Comparison of ENCODE assay signal across 2 cellular contexts in the genomic region with DNA sequence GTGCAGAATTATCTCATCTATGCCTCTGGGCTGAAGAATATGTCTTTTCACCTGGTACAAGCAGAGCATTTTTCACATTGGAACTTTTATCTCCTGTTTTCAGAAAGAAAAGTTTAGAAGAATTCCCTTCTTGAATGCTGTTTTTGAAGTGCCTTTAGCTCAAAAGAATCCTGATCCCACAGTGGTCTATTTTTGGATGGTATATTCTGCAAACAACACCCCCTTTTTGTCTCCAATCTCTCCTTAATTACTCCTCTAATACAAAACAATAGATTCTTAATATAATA.
TF ChIP-seq lines count a peak whose summit lies in the region.

No MANE protein-coding gene starts in this region.

TF ChIP-seq in HepG2, 621 proteins besides CTCF, POLR2A, EP300 and RAD21:
- no peak for TF ChIP-seq PHF5A (CRISPR knock-in tag; IDR thresholded peaks at IDR 0.05; ENCODE audit: low read depth, unreplicated experiment)
- TF ChIP-seq SCMH1 (CRISPR knock-in tag; IDR thresholded peaks at IDR 0.05; ENCODE audit: borderline replicate concordance): no peak
- no peak for TF ChIP-seq U2AF1 (optimal IDR thresholded peaks at IDR 0.05; ENCODE audit: low read depth, low read length)
- TF ChIP-seq, protein P1, sequence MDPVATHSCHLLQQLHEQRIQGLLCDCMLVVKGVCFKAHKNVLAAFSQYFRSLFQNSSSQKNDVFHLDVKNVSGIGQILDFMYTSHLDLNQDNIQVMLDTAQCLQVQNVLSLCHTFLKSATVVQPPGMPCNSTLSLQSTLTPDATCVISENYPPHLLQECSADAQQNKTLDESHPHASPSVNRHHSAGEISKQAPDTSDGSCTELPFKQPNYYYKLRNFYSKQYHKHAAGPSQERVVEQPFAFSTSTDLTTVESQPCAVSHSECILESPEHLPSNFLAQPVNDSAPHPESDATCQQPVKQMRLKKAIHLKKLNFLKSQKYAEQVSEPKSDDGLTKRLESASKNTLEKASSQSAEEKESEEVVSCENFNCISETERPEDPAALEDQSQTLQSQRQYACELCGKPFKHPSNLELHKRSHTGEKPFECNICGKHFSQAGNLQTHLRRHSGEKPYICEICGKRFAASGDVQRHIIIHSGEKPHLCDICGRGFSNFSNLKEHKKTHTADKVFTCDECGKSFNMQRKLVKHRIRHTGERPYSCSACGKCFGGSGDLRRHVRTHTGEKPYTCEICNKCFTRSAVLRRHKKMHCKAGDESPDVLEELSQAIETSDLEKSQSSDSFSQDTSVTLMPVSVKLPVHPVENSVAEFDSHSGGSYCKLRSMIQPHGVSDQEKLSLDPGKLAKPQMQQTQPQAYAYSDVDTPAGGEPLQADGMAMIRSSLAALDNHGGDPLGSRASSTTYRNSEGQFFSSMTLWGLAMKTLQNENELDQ (CRISPR knock-in tag; IDR thresholded peaks at IDR 0.05; ENCODE audit: borderline replicate concordance): no peak
- TF ChIP-seq TSC22D2 (CRISPR knock-in tag; IDR thresholded peaks at IDR 0.05; ENCODE audit: borderline replicate concordance): no peak
- no peak for TF ChIP-seq ZZZ3 (CRISPR knock-in tag; IDR thresholded peaks at IDR 0.05; ENCODE audit: borderline replicate concordance)
- TF ChIP-seq ZNF577 (CRISPR knock-in tag; IDR thresholded peaks at IDR 0.05; ENCODE audit: borderline replicate concordance, low read depth): no peak
- TF ChIP-seq, protein P2, sequence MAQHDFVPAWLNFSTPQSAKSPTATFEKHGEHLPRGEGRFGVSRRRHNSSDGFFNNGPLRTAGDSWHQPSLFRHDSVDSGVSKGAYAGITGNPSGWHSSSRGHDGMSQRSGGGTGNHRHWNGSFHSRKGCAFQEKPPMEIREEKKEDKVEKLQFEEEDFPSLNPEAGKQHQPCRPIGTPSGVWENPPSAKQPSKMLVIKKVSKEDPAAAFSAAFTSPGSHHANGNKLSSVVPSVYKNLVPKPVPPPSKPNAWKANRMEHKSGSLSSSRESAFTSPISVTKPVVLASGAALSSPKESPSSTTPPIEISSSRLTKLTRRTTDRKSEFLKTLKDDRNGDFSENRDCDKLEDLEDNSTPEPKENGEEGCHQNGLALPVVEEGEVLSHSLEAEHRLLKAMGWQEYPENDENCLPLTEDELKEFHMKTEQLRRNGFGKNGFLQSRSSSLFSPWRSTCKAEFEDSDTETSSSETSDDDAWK (CRISPR knock-in tag; IDR thresholded peaks at IDR 0.05): no peak
- no peak for TF ChIP-seq ZNF83 (CRISPR knock-in tag; IDR thresholded peaks at IDR 0.05; ENCODE audit: borderline replicate concordance)
- no peak for TF ChIP-seq TOE1 (CRISPR knock-in tag; IDR thresholded peaks at IDR 0.05)
- TF ChIP-seq, protein P3, sequence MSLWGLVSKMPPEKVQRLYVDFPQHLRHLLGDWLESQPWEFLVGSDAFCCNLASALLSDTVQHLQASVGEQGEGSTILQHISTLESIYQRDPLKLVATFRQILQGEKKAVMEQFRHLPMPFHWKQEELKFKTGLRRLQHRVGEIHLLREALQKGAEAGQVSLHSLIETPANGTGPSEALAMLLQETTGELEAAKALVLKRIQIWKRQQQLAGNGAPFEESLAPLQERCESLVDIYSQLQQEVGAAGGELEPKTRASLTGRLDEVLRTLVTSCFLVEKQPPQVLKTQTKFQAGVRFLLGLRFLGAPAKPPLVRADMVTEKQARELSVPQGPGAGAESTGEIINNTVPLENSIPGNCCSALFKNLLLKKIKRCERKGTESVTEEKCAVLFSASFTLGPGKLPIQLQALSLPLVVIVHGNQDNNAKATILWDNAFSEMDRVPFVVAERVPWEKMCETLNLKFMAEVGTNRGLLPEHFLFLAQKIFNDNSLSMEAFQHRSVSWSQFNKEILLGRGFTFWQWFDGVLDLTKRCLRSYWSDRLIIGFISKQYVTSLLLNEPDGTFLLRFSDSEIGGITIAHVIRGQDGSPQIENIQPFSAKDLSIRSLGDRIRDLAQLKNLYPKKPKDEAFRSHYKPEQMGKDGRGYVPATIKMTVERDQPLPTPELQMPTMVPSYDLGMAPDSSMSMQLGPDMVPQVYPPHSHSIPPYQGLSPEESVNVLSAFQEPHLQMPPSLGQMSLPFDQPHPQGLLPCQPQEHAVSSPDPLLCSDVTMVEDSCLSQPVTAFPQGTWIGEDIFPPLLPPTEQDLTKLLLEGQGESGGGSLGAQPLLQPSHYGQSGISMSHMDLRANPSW (CRISPR knock-in tag; IDR thresholded peaks at IDR 0.05; ENCODE audit: borderline replicate concordance): no peak
- no peak for TF ChIP-seq HDAC6 (IDR thresholded peaks at IDR 0.05; ENCODE audit: low read depth, low read length)
- TF ChIP-seq, protein P4, sequence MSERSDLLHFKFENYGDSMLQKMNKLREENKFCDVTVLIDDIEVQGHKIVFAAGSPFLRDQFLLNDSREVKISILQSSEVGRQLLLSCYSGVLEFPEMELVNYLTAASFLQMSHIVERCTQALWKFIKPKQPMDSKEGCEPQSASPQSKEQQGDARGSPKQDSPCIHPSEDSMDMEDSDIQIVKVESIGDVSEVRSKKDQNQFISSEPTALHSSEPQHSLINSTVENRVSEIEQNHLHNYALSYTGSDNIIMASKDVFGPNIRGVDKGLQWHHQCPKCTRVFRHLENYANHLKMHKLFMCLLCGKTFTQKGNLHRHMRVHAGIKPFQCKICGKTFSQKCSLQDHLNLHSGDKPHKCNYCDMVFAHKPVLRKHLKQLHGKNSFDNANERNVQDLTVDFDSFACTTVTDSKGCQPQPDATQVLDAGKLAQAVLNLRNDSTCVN (CRISPR knock-in tag; IDR thresholded peaks at IDR 0.05; ENCODE audit: borderline replicate concordance): no peak
- TF ChIP-seq, protein P5, sequence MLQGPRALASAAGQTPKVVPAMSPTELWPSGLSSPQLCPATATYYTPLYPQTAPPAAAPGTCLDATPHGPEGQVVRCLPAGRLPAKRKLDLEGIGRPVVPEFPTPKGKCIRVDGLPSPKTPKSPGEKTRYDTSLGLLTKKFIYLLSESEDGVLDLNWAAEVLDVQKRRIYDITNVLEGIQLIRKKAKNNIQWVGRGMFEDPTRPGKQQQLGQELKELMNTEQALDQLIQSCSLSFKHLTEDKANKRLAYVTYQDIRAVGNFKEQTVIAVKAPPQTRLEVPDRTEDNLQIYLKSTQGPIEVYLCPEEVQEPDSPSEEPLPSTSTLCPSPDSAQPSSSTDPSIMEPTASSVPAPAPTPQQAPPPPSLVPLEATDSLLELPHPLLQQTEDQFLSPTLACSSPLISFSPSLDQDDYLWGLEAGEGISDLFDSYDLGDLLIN (CRISPR knock-in tag; IDR thresholded peaks at IDR 0.05; ENCODE audit: borderline replicate concordance): no peak
- no peak for TF ChIP-seq RFX5 (IDR thresholded peaks at IDR 0.05; ENCODE audit: low read depth, low read length)
- no peak for TF ChIP-seq ZNF816 (CRISPR knock-in tag; IDR thresholded peaks at IDR 0.05; ENCODE audit: borderline replicate concordance)
- no peak for TF ChIP-seq ZNF274 (CRISPR knock-in tag; IDR thresholded peaks at IDR 0.05)
- no peak for TF ChIP-seq MAFG (CRISPR knock-in tag; IDR thresholded peaks at IDR 0.05)
- no peak for TF ChIP-seq DMAP1 (CRISPR knock-in tag; IDR thresholded peaks at IDR 0.05)
- no peak for TF ChIP-seq ZNF720 (CRISPR knock-in tag; IDR thresholded peaks at IDR 0.05)

TF ChIP-seq in K562, 482 proteins besides CTCF, POLR2A, EP300 and RAD21 (continues in another document):
- TF ChIP-seq MYBL2 (IDR thresholded peaks at IDR 0.05; ENCODE audit: low read depth) (no peak), MYBL2 (CRISPR knock-in tag; IDR thresholded peaks at IDR 0.05; ENCODE audit: borderline replicate concordance) (no peak), POLR2AphosphoS5 (IDR thresholded peaks at IDR 0.05; ENCODE audit: control insufficient read depth, insufficient read depth, low read depth, low read length) (no peak), CHD4 (IDR thresholded peaks at IDR 0.05; ENCODE audit: insufficient read depth, insufficient replicate concordance, low read depth, low read length, poor library complexity, severe bottlenecking) (no peak), SMAD3 (CRISPR knock-in tag; conservative IDR thresholded peaks at IDR 0.05) (no peak), SMARCC2 (IDR thresholded peaks at IDR 0.05; ENCODE audit: low read depth) (no peak), XRCC5 (IDR thresholded peaks at IDR 0.05; ENCODE audit: low read depth, low read length) (no peak), ZNF165 (CRISPR knock-in tag; IDR thresholded peaks at IDR 0.05; ENCODE audit: borderline replicate concordance) (no peak), SRSF3 (IDR thresholded peaks at IDR 0.05; ENCODE audit: insufficient read depth, low read length) (no peak), KDM2B (CRISPR knock-in tag; IDR thresholded peaks at IDR 0.05) (no peak), FOS (IDR thresholded peaks at IDR 0.05; ENCODE audit: extremely low read depth, insufficient read length) (no peak), SNRNP70 (optimal IDR thresholded peaks at IDR 0.05; ENCODE audit: low read depth, low read length) (no peak), PTTG1 (tag; IDR thresholded peaks at IDR 0.05; ENCODE audit: low read depth) (no peak), NR1H2 (CRISPR knock-in tag; IDR thresholded peaks at IDR 0.05) (no peak), L3MBTL2 (IDR thresholded peaks at IDR 0.05) (no peak), ARNT (IDR thresholded peaks at IDR 0.05) (no peak), ZFP1 (CRISPR knock-in tag; IDR thresholded peaks at IDR 0.05) (no peak), CHD1 (IDR thresholded peaks at IDR 0.05; ENCODE audit: low read length) (peak; percentile 10), ZNF764 (CRISPR knock-in tag; IDR thresholded peaks at IDR 0.05; ENCODE audit: low read depth) (no peak), ZNF3 (CRISPR knock-in tag; IDR thresholded peaks at IDR 0.05) (0 out of 2 replicates have a peak, but pooled peaks have one; percentile 59), ZNF551 (CRISPR knock-in tag; IDR thresholded peaks at IDR 0.05) (peak; percentile 9; the same call in 1 of the 2 replicates), FOXA3 (CRISPR knock-in tag; conservative IDR thresholded peaks at IDR 0.05 in 1 of 2, IDR thresholded peaks at IDR 0.05 in 1 of 2) (0 out of 4 replicates have a peak, but pooled peaks of 1 of the 2 experiments have one; percentile 10), FOXK2 (conservative IDR thresholded peaks at IDR 0.05 in 1 of 2, IDR thresholded peaks at IDR 0.05 in 1 of 2; ENCODE audit: low read depth in 2 of 2) (no peak), RBM22 (IDR thresholded peaks at IDR 0.05; ENCODE audit: low read depth, low read length, poor library complexity, severe bottlenecking) (no peak), CBFB (CRISPR knock-in tag; IDR thresholded peaks at IDR 0.05) (no peak), ARHGAP35 (IDR thresholded peaks at IDR 0.05; ENCODE audit: partially characterized antibody) (no peak), ZNF347 (CRISPR knock-in tag; IDR thresholded peaks at IDR 0.05; ENCODE audit: low read depth) (no peak), PHF8 (IDR thresholded peaks at IDR 0.05; ENCODE audit: borderline replicate concordance, low read length) (no peak)
- TF ChIP-seq, protein P6, sequence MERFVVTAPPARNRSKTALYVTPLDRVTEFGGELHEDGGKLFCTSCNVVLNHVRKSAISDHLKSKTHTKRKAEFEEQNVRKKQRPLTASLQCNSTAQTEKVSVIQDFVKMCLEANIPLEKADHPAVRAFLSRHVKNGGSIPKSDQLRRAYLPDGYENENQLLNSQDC (CRISPR knock-in tag; IDR thresholded peaks at IDR 0.05): no peak
- TF ChIP-seq, protein P7, sequence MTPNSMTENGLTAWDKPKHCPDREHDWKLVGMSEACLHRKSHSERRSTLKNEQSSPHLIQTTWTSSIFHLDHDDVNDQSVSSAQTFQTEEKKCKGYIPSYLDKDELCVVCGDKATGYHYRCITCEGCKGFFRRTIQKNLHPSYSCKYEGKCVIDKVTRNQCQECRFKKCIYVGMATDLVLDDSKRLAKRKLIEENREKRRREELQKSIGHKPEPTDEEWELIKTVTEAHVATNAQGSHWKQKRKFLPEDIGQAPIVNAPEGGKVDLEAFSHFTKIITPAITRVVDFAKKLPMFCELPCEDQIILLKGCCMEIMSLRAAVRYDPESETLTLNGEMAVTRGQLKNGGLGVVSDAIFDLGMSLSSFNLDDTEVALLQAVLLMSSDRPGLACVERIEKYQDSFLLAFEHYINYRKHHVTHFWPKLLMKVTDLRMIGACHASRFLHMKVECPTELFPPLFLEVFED (CRISPR knock-in tag; conservative IDR thresholded peaks at IDR 0.05): no peak
- TF ChIP-seq, protein P8, sequence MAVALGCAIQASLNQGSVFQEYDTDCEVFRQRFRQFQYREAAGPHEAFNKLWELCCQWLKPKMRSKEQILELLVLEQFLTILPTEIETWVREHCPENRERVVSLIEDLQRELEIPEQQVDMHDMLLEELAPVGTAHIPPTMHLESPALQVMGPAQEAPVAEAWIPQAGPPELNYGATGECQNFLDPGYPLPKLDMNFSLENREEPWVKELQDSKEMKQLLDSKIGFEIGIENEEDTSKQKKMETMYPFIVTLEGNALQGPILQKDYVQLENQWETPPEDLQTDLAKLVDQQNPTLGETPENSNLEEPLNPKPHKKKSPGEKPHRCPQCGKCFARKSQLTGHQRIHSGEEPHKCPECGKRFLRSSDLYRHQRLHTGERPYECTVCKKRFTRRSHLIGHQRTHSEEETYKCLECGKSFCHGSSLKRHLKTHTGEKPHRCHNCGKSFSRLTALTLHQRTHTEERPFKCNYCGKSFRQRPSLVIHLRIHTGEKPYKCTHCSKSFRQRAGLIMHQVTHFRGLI (CRISPR knock-in tag; IDR thresholded peaks at IDR 0.05): no peak
- TF ChIP-seq, protein P4 (CRISPR knock-in tag; IDR thresholded peaks at IDR 0.05): no peak
- TF ChIP-seq, protein P9, sequence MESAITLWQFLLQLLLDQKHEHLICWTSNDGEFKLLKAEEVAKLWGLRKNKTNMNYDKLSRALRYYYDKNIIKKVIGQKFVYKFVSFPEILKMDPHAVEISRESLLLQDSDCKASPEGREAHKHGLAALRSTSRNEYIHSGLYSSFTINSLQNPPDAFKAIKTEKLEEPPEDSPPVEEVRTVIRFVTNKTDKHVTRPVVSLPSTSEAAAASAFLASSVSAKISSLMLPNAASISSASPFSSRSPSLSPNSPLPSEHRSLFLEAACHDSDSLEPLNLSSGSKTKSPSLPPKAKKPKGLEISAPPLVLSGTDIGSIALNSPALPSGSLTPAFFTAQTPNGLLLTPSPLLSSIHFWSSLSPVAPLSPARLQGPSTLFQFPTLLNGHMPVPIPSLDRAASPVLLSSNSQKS (CRISPR knock-in tag; IDR thresholded peaks at IDR 0.05): no peak
- TF ChIP-seq, protein P10, sequence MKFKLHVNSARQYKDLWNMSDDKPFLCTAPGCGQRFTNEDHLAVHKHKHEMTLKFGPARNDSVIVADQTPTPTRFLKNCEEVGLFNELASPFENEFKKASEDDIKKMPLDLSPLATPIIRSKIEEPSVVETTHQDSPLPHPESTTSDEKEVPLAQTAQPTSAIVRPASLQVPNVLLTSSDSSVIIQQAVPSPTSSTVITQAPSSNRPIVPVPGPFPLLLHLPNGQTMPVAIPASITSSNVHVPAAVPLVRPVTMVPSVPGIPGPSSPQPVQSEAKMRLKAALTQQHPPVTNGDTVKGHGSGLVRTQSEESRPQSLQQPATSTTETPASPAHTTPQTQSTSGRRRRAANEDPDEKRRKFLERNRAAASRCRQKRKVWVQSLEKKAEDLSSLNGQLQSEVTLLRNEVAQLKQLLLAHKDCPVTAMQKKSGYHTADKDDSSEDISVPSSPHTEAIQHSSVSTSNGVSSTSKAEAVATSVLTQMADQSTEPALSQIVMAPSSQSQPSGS (CRISPR knock-in tag; IDR thresholded peaks at IDR 0.05): no peak
- TF ChIP-seq, protein P11, sequence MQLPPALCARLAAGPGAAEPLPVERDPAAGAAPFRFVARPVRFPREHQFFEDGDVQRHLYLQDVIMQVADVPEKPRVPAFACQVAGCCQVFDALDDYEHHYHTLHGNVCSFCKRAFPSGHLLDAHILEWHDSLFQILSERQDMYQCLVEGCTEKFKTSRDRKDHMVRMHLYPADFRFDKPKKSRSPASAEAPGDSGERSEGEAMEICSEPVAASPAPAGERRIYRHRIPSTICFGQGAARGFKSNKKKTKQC (CRISPR knock-in tag; IDR thresholded peaks at IDR 0.05): no peak
